ENCODE assay signal across 13 cellular contexts in the genomic region with DNA sequence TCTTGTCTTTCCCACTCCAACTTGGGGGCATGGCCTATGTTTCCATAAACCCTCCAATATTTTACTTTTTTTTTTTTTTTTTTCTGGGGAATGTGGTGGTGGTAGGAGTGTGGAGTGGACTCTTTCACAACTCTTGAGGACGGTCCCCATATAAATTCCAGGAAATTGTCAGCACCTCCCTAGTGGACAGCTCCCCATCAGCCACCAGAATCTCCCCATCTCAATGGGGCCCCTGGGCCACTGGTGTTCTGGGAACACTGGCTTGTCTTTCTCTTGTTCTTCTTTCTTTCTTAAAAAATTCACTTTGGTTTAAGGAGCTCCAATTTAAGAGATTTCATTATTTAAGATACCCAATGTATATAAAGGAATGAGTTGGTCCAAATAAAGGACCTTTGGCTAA.
DNase-seq lines count a peak whose midpoint lies in the region; ATAC-seq and TF ChIP-seq lines count a peak whose summit lies in the region.
"Had no signal": no experiment of that assay in that cellular context is flagged by ENCODE, and none has a peak within 500 bp of the region (broad histone marks: within the 10 kb centered on the region; RNA-seq: fewer than 3 reads in every experiment).

No MANE protein-coding gene starts in this region.

- H4K8ac ChIP-seq in neuronal stem cell (ENCODE audit: low read depth, low read length), result no peak overlapping the region

- H3K36me3 ChIP-seq in GM23248 (ENCODE audit: low read depth) (no peaks in the 10 kb centered on the region), PC-3 (ENCODE audit: low read depth, low read length) (no peaks in the 10 kb centered on the region), neuronal stem cell (replicated peaks in 1 of 2; ENCODE audit: control insufficient read depth in 2 of 2, insufficient read depth in 2 of 2, low read length in 2 of 2) (no peaks in the 10 kb centered on the region)
- H3K36me3 ChIP-seq: cardiac muscle cell had no signal

- no peak overlapping the region for H3K9ac ChIP-seq in GM23248
- no peak overlapping the region for H3K9ac ChIP-seq in PC-3 (ENCODE audit: low read length)
- H3K9ac ChIP-seq in neuronal stem cell (ENCODE audit: low read depth, low read length, poor library complexity), result no peak overlapping the region

- H3K79me1 ChIP-seq in neuronal stem cell (ENCODE audit: low read depth, low read length), result peaks cover 2% of the 10 kb centered on the region

- H3K9me2 ChIP-seq in GM23248 (ENCODE audit: insufficient read depth) (no peaks in the 10 kb centered on the region), PC-3 (replicated peaks; ENCODE audit: low read length) (no peaks in the 10 kb centered on the region)

- no peak overlapping the region for H3K23ac ChIP-seq in neuronal stem cell (ENCODE audit: low read depth, low read length, poor library complexity)

- no peak for TF ChIP-seq CTCF in PC-3 (conservative IDR thresholded peaks at IDR 0.05; ENCODE audit: low read depth, low read length)
- no peak for TF ChIP-seq CTCF in GM13976 (IDR thresholded peaks at IDR 0.05; ENCODE audit: borderline replicate concordance, control extremely low read depth, extremely low read depth, insufficient read depth, missing control alignments)

- intact Hi-C loops in PC-3 (cut with micrococcal nuclease), result no loop called here

- H2BK5ac ChIP-seq in neuronal stem cell (ENCODE audit: low read length), result no peak overlapping the region

- H2AFZ ChIP-seq in GM23248 (no peak overlapping the region), PC-3 (ENCODE audit: low read length) (no peak overlapping the region), neuronal stem cell (ENCODE audit: low read length) (no peak overlapping the region)

- H2BK12ac ChIP-seq in neuronal stem cell (ENCODE audit: low read length), result no peak overlapping the region

- no peak overlapping the region for H3K18ac ChIP-seq in neuronal stem cell (ENCODE audit: low read length)

- no peak overlapping the region for H2BK15ac ChIP-seq in neuronal stem cell (ENCODE audit: low read length)

- H3K4me3 ChIP-seq in GM23248 (no peak overlapping the region), PC-3 (ENCODE audit: low read length) (no peak overlapping the region), neuronal stem cell (ENCODE audit: low read length in 2 of 2) (no peak overlapping the region)
- H3K4me3 ChIP-seq: cardiac muscle cell had no signal

- H3K4me2 ChIP-seq in GM23248 (ENCODE audit: unreplicated experiment), result peak overlapping the region; percentile 43
- no peak overlapping the region for H3K4me2 ChIP-seq in PC-3 (ENCODE audit: low read length)
- no peak overlapping the region for H3K4me2 ChIP-seq in neuronal stem cell (ENCODE audit: insufficient read depth, low read length, poor library complexity, severe bottlenecking)

- no peak overlapping the region for H3K14ac ChIP-seq in neuronal stem cell (ENCODE audit: low read length)

- H3F3A ChIP-seq in GM23248 (ENCODE audit: insufficient read depth), result peaks cover 66% of the 10 kb centered on the region
- peaks cover 3% of the 10 kb centered on the region for H3F3A ChIP-seq in PC-3 (ENCODE audit: low read length, unreplicated experiment)

- in situ Hi-C loops in GM23248 (cut with MboI), result no loop called here
- in situ Hi-C loops in GM13976 (cut with MboI; ENCODE audit: low sequenced_read_pairs, unreplicated experiment), result no loop called here

- CTCF ChIA-PET in PC-3 (lab: Charles Lee), result no interaction called here

- no peak overlapping the region for H3K4ac ChIP-seq in neuronal stem cell (ENCODE audit: low read length)

- H3K9me3 ChIP-seq in GM23248 (ENCODE audit: low read depth), result no peaks in the 10 kb centered on the region
- H3K9me3 ChIP-seq in PC-3 (ENCODE audit: low read length), result no peaks in the 10 kb centered on the region
- H3K9me3 ChIP-seq in neuronal stem cell (replicated peaks in 1 of 2; ENCODE audit: control insufficient read depth in 2 of 2, insufficient read depth in 1 of 2, low read depth in 1 of 2, low read length in 2 of 2), result no peaks in the 10 kb centered on the region
- H3K9me3 ChIP-seq: Caco-2 had no signal

- peak overlapping the region; percentile 88 for H3K27ac ChIP-seq in GM23248
- H3K27ac ChIP-seq in PC-3 (ENCODE audit: low read length), result peak overlapping the region; percentile 62
- no peak overlapping the region for H3K27ac ChIP-seq in neuronal stem cell (replicated peaks; ENCODE audit: low read length)
- H3K27ac ChIP-seq: cardiac muscle cell, HL-60 had no signal

- no peak overlapping the region for H2BK120ac ChIP-seq in neuronal stem cell (ENCODE audit: low read depth, low read length)

- H2AK5ac ChIP-seq in neuronal stem cell (ENCODE audit: low read depth, low read length), result no peak overlapping the region

- H3K27me3 ChIP-seq in GM23248 (replicated peaks; ENCODE audit: insufficient read depth) (no peaks in the 10 kb centered on the region), PC-3 (ENCODE audit: low read length) (no peaks in the 10 kb centered on the region), neuronal stem cell (ENCODE audit: control insufficient read depth in 3 of 3, insufficient read depth in 3 of 3, low read depth in 1 of 3, low read length in 3 of 3) (no peaks in the 10 kb centered on the region)
- H3K27me3 ChIP-seq: cardiac muscle cell had no signal

- POLR2A ChIA-PET in PC-3 (lab: Charles Lee; ENCODE audit: unreplicated experiment), result no interaction called here

- no peaks in the 10 kb centered on the region for H3K79me2 ChIP-seq in GM23248 (ENCODE audit: insufficient read depth)
- H3K79me2 ChIP-seq in PC-3 (ENCODE audit: low read length), result no peaks in the 10 kb centered on the region

- no peak overlapping the region for H4K91ac ChIP-seq in neuronal stem cell (ENCODE audit: low read depth, low read length, poor library complexity)

- H3K4me1 ChIP-seq in GM23248 (ENCODE audit: insufficient read depth) (peaks cover 76% of the 10 kb centered on the region), PC-3 (ENCODE audit: insufficient read depth, low read length) (peaks cover 48% of the 10 kb centered on the region), neuronal stem cell (ENCODE audit: control insufficient read depth in 2 of 2, insufficient read depth in 1 of 2, low read depth in 1 of 2, low read length in 2 of 2) (peaks cover 0 to 2% of the 10 kb centered on the region in 2 donors)

- BruUV-seq in PC-3 (replicated peaks; lab: Mats Ljungman, UMichigan), result no TSS peak

- DNase-seq in GM23248 (no peak), PC-3 (peak; percentile 43), neuronal stem cell (ENCODE audit: low spot score) (peak; percentile 32), GM13976 (ENCODE audit: low spot score) (no peak), NCI-H510A (lab: John Stamatoyannopoulos, UW) (no peak)
- DNase-seq: activated T-cell treated with anti-CD3 and anti-CD28 coated beads, Interleukin-2, amount 50 U/mL, for 1 hour; NCI-H187 had no signal

- WGBS in GM23248 (ENCODE audit: low coverage in 1 of 2, low lambda C conversion rate in 2 of 2, missing lambda C conversion rate in 2 of 2), 2 experiments, result 7 to 15% methylated on average over 1 of the region's 1 CpG
- WGBS in neuronal stem cell (ENCODE audit: extremely low coverage in 2 of 2, insufficient read length in 2 of 2, insufficient replicate concordance in 1 of 2), 2 donors, result no CpG with 5 or more reads among the region's 1 CpG

- H4K20me1 ChIP-seq in GM23248 (ENCODE audit: insufficient read depth), result no peaks in the 10 kb centered on the region
- no peaks in the 10 kb centered on the region for H4K20me1 ChIP-seq in PC-3 (ENCODE audit: low read length)

- ATAC-seq in PC-3 (no peak), esophagus mucosa (peak; percentile 45), HG02885 (IDR thresholded peaks at IDR 0.05; ENCODE audit: poor library complexity, unreplicated experiment) (no peak), HG03521 (IDR thresholded peaks at IDR 0.05; ENCODE audit: unreplicated experiment) (no peak)

Comparison
In these comparisons a context has a peak if more than half of its experiments do, and no peak if none do; other contexts are left out.
1. DNase-seq: peak in PC-3 (single experiment) and neuronal stem cell (single experiment); none in GM23248 (single experiment), GM13976 (single experiment) and NCI-H510A (single experiment).